ENCODE assay signal across 14 cellular contexts in genomic region chr19:33719366-33720154, GRCh38.
DNase-seq lines count a peak whose midpoint lies in the region; ATAC-seq and TF ChIP-seq lines count a peak whose summit lies in the region.
"Had no signal": no experiment of that assay in that cellular context is flagged by ENCODE, and none has a peak within 500 bp of the region (broad histone marks: within the 10 kb centered on the region; RNA-seq: fewer than 3 reads in every experiment).

No MANE protein-coding gene starts in this region.

- intact Hi-C loops in CD14-positive monocyte (cut with micrococcal nuclease) = no loop called here

- ATAC-seq in stimulated activated effector memory CD8-positive, alpha-beta T cell treated with anti-CD3 and anti-CD28 coated beads, Interleukin-12 subunit alpha, Interleukin-12 subunit beta, amount 100 ng/mL, for 72 hours = peak; percentile 5
- ATAC-seq in GM18519 (IDR thresholded peaks at IDR 0.05; ENCODE audit: low FRiP score, unreplicated experiment) = no peak
- no peak for ATAC-seq in HG02623 (IDR thresholded peaks at IDR 0.05; ENCODE audit: unreplicated experiment)

- H3K4me3 Mint-ChIP-seq in stimulated activated effector memory CD8-positive, alpha-beta T cell treated with anti-CD3 and anti-CD28 coated beads, Interleukin-12 subunit alpha, Interleukin-12 subunit beta, amount 100 ng/mL, for 72 hours = no peak overlapping the region
- H3K4me3 Mint-ChIP-seq in CD14-positive monocyte = no peak overlapping the region
- H3K4me3 Mint-ChIP-seq: GM23338 had no signal

- H3K4me1 Mint-ChIP-seq in stimulated activated effector memory CD8-positive, alpha-beta T cell treated with anti-CD3 and anti-CD28 coated beads, Interleukin-12 subunit alpha, Interleukin-12 subunit beta, amount 100 ng/mL, for 72 hours = no peaks in the 10 kb centered on the region
- no peaks in the 10 kb centered on the region for H3K4me1 Mint-ChIP-seq in CD14-positive monocyte

- H3K27me3 Mint-ChIP-seq in CD14-positive monocyte (ENCODE audit: low read depth in 3 of 3) = peaks cover 0 to 6% (median 4%) of the 10 kb centered on the region in 3 donors

- H3K9me3 Mint-ChIP-seq in stimulated activated effector memory CD8-positive, alpha-beta T cell treated with anti-CD3 and anti-CD28 coated beads, Interleukin-12 subunit alpha, Interleukin-12 subunit beta, amount 100 ng/mL, for 72 hours = no peaks in the 10 kb centered on the region
- H3K9me3 Mint-ChIP-seq in CD14-positive monocyte = peaks cover 0 to 9% (median 3%) of the 10 kb centered on the region in 7 donors

- H3K36me3 Mint-ChIP-seq in stimulated activated effector memory CD8-positive, alpha-beta T cell treated with anti-CD3 and anti-CD28 coated beads, Interleukin-12 subunit alpha, Interleukin-12 subunit beta, amount 100 ng/mL, for 72 hours = no peaks in the 10 kb centered on the region
- H3K36me3 Mint-ChIP-seq in CD14-positive monocyte = no peaks in the 10 kb centered on the region

- DNase-seq in DMS79 (lab: John Stamatoyannopoulos, UW) (peak; percentile 46), NCI-H2227 (lab: John Stamatoyannopoulos, UW; ENCODE audit: unreplicated experiment) (peak; percentile 80), left kidney (ENCODE audit: low read depth, low spot score) (peak; percentile 88), CD14-positive monocyte (ENCODE audit: low spot score) (no peak)
- DNase-seq in stimulated activated effector memory CD8-positive, alpha-beta T cell treated with anti-CD3 and anti-CD28 coated beads, Interleukin-12 subunit alpha, Interleukin-12 subunit beta, amount 100 ng/mL, for 72 hours (ENCODE audit: low spot score in 2 of 2) = no peak
- DNase-seq: ACHN, DMS 273 treated with DMSO at 0.1 percent for 48 hours, GF-D8, KBM-7, NCI-H1694 treated with DMSO at 0.1 percent for 48 hours, RPMI8226 had no signal

- no peak overlapping the region for H3K27ac Mint-ChIP-seq in stimulated activated effector memory CD8-positive, alpha-beta T cell treated with anti-CD3 and anti-CD28 coated beads, Interleukin-12 subunit alpha, Interleukin-12 subunit beta, amount 100 ng/mL, for 72 hours
- no peak overlapping the region for H3K27ac Mint-ChIP-seq in CD14-positive monocyte

- TF ChIP-seq CTCF in CD14-positive monocyte (IDR thresholded peaks at IDR 0.05) = no peak

Comparison
In these comparisons a context has a peak if more than half of its experiments do, and no peak if none do; other contexts are left out.
1. DNase-seq: peak in DMS79 (single experiment), NCI-H2227 (single experiment) and left kidney (single experiment); none in stimulated activated effector memory CD8-positive, alpha-beta T cell treated with anti-CD3 and anti-CD28 coated beads, Interleukin-12 subunit alpha, Interleukin-12 subunit beta, amount 100 ng/mL, for 72 hours (0 of 2) and CD14-positive monocyte (single experiment).